8 cellular contexts compared by ENCODE assay signal in the genomic region with DNA sequence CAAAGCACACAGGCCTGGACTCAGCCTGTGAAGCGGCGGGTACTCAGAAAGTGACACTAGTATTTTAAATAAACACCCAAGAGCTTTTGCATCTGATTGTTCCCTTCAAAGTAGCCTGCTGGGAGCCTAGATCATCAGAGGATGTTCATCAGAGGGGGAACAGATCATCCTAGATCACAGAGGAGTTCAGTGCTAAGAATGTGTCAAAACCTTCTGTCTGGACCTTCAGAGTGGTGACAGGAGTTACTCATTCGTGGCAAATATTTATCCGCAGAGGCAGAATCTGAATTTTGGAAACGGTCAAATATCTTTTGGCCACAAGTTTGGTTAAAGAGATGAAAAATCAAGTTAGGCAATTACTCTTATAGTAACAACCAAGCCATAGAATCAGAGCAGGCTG. TPM values are rescaled to one million over a fixed set of nuclear protein-coding genes. Genes with fewer than 3 reads are reported as not detected.
DNase-seq lines count a peak whose midpoint lies in the region; ATAC-seq and TF ChIP-seq lines count a peak whose summit lies in the region.

No MANE protein-coding gene starts in this region.

- ATAC-seq in WTC11, result no peak
- ATAC-seq in GM19463 (IDR thresholded peaks at IDR 0.05; ENCODE audit: unreplicated experiment), result no peak
- no peak for ATAC-seq in HG03571 (IDR thresholded peaks at IDR 0.05; ENCODE audit: unreplicated experiment)
- no peak for ATAC-seq in GM18502 (IDR thresholded peaks at IDR 0.05; ENCODE audit: poor library complexity, unreplicated experiment)

- H3K36me3 ChIP-seq in stomach smooth muscle (ENCODE audit: control insufficient read depth in 2 of 2, insufficient read depth in 2 of 2, low read length in 2 of 2), result no peaks in the 10 kb centered on the region

- peaks cover 17% of the 10 kb centered on the region for H3K4me1 ChIP-seq in stomach smooth muscle (ENCODE audit: control insufficient read depth, insufficient read depth, low read length)

- no peaks in the 10 kb centered on the region for H3K9me3 ChIP-seq in stomach smooth muscle (ENCODE audit: control insufficient read depth in 2 of 2, low read length in 2 of 2)

- H3K4me3 ChIP-seq in stomach smooth muscle (ENCODE audit: low read length in 2 of 2), result peak overlapping the region in 1 of 2 donors; percentile 66

- H3K27ac Mint-ChIP-seq in WTC11, result no peak overlapping the region
- no peak overlapping the region for H3K27ac Mint-ChIP-seq in immature natural killer cell

- H3K27me3 Mint-ChIP-seq in WTC11 (ENCODE audit: low read depth) (peaks cover 26% of the 10 kb centered on the region), immature natural killer cell (ENCODE audit: low read depth in 3 of 3) (peaks cover 4 to 10% (median 5%) of the 10 kb centered on the region in 3 donors)

- no peaks in the 10 kb centered on the region for H3K36me3 Mint-ChIP-seq in WTC11
- H3K36me3 Mint-ChIP-seq in immature natural killer cell, result no peaks in the 10 kb centered on the region

- no peak overlapping the region for H3K27ac ChIP-seq in stomach smooth muscle (ENCODE audit: low read length)

- peak overlapping the region; percentile 71 to 76 for H3K9ac ChIP-seq in stomach smooth muscle (ENCODE audit: low read length in 2 of 2)

- TF ChIP-seq CTCF in WTC11 (IDR thresholded peaks at IDR 0.05), result no peak

- H3K4me3 Mint-ChIP-seq in WTC11 (peak overlapping the region; percentile 63), immature natural killer cell (peak overlapping the region; percentile 62 to 79 (median 74))

- CTCF ChIA-PET in WTC11 (lab: Charles Lee), result interaction anchor here (1.5 to 5.0 kb wide), 4 partner anchors 8 to 210 kb away, joined by 4 to 33 read pairs (median 11); no protein-coding TSS in a partner anchor

- H3K9me3 Mint-ChIP-seq in WTC11, result peaks cover 4% of the 10 kb centered on the region
- H3K9me3 Mint-ChIP-seq in immature natural killer cell, result no peaks in the 10 kb centered on the region

- peak; percentile 44 for DNase-seq in NCI-H748 treated with DMSO at 0.1 percent for 48 hours (lab: John Stamatoyannopoulos, UW)
- no peak for DNase-seq in NCI-H748 (lab: John Stamatoyannopoulos, UW; ENCODE audit: unreplicated experiment)
- no peak for DNase-seq in WTC11 (ENCODE audit: low spot score)
- no peak for DNase-seq in immature natural killer cell

- H3K27me3 ChIP-seq in stomach smooth muscle (ENCODE audit: control insufficient read depth in 1 of 2, insufficient read depth in 2 of 2, low read length in 2 of 2), result no peaks in the 10 kb centered on the region

- peaks cover 14% of the 10 kb centered on the region for H3K4me1 Mint-ChIP-seq in WTC11
- peaks cover 5 to 6% of the 10 kb centered on the region in 2 donors for H3K4me1 Mint-ChIP-seq in immature natural killer cell

- POLR2A ChIA-PET in WTC11 (lab: Charles Lee), result interaction anchor here (0.5 kb wide), 1 partner anchor 135 kb away, joined by 4 read pairs; no protein-coding TSS in a partner anchor

TF ChIP-seq in WTC11, 78 proteins besides CTCF, POLR2A, EP300 and RAD21 (continues in another document):
- TF ChIP-seq, protein P1, sequence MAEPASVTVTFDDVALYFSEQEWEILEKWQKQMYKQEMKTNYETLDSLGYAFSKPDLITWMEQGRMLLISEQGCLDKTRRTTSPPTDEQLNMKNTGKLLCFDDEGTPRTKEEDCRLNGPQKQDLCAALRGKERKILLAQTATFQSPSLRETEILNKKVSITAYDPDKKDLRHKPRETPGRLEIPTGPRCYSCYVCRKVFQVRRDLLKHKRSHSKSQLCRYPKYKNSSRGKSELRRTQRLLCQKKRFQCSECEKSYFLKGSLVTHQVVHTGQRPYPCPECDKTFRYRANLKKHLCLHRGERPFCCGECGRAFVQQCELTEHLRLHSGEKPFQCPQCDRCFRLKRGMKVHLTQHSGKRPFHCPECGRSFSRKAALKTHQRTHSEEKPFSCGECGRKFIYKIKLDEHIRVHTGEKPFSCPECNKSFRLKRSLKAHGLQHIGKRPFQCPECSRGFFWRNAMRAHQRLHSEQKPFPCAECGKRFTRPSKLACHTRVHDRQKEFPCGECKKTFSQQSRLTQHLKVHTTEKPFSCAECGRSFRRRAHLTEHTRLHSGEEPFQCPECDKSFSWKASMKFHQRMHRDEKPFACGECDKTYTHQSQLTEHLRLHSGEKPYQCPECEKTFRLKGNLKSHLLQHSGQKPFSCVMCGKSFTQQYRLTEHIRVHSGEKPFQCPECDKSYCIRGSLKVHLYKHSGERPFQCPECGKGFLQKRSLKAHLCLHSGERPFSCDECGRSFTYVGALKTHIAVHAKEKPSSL (CRISPR knock-in tag; conservative IDR thresholded peaks at IDR 0.05), result no peak
- no peak for TF ChIP-seq JUN (CRISPR knock-in tag; IDR thresholded peaks at IDR 0.05)
- no peak for TF ChIP-seq NR2C2 (CRISPR knock-in tag; IDR thresholded peaks at IDR 0.05)
- TF ChIP-seq HMGA2 (CRISPR knock-in tag; IDR thresholded peaks at IDR 0.05), result no peak
- TF ChIP-seq SP1 (CRISPR knock-in tag; conservative IDR thresholded peaks at IDR 0.05), result no peak
- no peak for TF ChIP-seq TEAD1 (CRISPR knock-in tag; IDR thresholded peaks at IDR 0.05)
- TF ChIP-seq, protein P2, sequence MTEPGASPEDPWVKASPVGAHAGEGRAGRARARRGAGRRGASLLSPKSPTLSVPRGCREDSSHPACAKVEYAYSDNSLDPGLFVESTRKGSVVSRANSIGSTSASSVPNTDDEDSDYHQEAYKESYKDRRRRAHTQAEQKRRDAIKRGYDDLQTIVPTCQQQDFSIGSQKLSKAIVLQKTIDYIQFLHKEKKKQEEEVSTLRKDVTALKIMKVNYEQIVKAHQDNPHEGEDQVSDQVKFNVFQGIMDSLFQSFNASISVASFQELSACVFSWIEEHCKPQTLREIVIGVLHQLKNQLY (CRISPR knock-in tag; IDR thresholded peaks at IDR 0.05), result no peak
- no peak for TF ChIP-seq ATF2 (CRISPR knock-in tag; IDR thresholded peaks at IDR 0.05; ENCODE audit: borderline replicate concordance, low read depth)
- no peak for TF ChIP-seq NR1H2 (CRISPR knock-in tag; IDR thresholded peaks at IDR 0.05)
- TF ChIP-seq JAZF1 (CRISPR knock-in tag; IDR thresholded peaks at IDR 0.05), result no peak
- TF ChIP-seq IRF2 (CRISPR knock-in tag; IDR thresholded peaks at IDR 0.05; ENCODE audit: borderline replicate concordance, low read depth), result no peak
- TF ChIP-seq, protein P3, sequence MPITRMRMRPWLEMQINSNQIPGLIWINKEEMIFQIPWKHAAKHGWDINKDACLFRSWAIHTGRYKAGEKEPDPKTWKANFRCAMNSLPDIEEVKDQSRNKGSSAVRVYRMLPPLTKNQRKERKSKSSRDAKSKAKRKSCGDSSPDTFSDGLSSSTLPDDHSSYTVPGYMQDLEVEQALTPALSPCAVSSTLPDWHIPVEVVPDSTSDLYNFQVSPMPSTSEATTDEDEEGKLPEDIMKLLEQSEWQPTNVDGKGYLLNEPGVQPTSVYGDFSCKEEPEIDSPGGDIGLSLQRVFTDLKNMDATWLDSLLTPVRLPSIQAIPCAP (CRISPR knock-in tag; IDR thresholded peaks at IDR 0.05), result no peak
- no peak for TF ChIP-seq USF1 (CRISPR knock-in tag; IDR thresholded peaks at IDR 0.05)
- TF ChIP-seq GTF2I (CRISPR knock-in tag; conservative IDR thresholded peaks at IDR 0.05), result no peak

RNA-seq across cellular contexts. Expression of gene KIF7, which starts 9.7 kb away (rescaled TPM):
- 20.4 to 21.8 TPM (median 21.3 TPM) in 3 replicates for total RNA-seq in WTC11 (2021)
- under 1 TPM in 1 of 3 donors, not detected in 2; 0.16 TPM for polyA plus RNA-seq in immature natural killer cell

RNA-seq across cellular contexts. Expression of gene PLIN1, which starts 14.2 kb away (rescaled TPM):
- total RNA-seq in WTC11 (2021), result 0.37 to 0.70 TPM (median 0.48 TPM) in 3 replicates
- polyA plus RNA-seq in immature natural killer cell, result not detected

RNA-seq across cellular contexts. Expression of gene PEX11A, which starts 25.6 kb away (rescaled TPM):
- total RNA-seq in WTC11 (2021), result 2.9 to 3.5 TPM (median 3.0 TPM) in 3 replicates
- polyA plus RNA-seq in immature natural killer cell, result 1 to 10 TPM; 3.1 to 5.9 (median 5.3) TPM

RNA-seq across cellular contexts. Expression of gene WDR93, which starts 25.7 kb away (rescaled TPM):
- 0.09 TPM in 1 of 3 replicates, not detected in the others for total RNA-seq in WTC11 (2021)
- polyA plus RNA-seq in immature natural killer cell, result under 1 TPM in 2 of 3 donors, not detected in 1; 0.16 to 0.46 TPM
